Comparison of ENCODE assay signal across 1 cellular context in the genomic region with DNA sequence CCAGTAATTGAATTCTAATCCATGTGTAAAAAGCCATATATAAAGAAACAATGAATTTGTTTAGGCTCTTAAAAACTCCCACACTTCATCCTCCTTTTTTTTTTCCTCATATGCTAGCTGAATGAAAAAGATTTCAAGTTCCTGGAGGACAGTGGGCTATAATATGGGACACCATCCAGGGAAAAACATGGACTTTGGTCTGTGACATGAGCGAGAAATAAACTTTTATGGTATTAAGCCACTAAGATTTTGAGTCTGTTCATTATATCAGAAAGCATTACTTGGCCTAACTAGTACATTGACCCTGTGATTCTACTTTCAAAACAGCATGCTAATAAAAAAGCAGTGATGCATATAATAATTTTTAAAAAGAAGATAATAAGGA.
TF ChIP-seq lines count a peak whose summit lies in the region.

No MANE protein-coding gene starts in this region.

TF ChIP-seq in GM23338, 12 proteins besides CTCF, POLR2A, EP300 and RAD21 (continued from another document):
- TF ChIP-seq, protein P1, sequence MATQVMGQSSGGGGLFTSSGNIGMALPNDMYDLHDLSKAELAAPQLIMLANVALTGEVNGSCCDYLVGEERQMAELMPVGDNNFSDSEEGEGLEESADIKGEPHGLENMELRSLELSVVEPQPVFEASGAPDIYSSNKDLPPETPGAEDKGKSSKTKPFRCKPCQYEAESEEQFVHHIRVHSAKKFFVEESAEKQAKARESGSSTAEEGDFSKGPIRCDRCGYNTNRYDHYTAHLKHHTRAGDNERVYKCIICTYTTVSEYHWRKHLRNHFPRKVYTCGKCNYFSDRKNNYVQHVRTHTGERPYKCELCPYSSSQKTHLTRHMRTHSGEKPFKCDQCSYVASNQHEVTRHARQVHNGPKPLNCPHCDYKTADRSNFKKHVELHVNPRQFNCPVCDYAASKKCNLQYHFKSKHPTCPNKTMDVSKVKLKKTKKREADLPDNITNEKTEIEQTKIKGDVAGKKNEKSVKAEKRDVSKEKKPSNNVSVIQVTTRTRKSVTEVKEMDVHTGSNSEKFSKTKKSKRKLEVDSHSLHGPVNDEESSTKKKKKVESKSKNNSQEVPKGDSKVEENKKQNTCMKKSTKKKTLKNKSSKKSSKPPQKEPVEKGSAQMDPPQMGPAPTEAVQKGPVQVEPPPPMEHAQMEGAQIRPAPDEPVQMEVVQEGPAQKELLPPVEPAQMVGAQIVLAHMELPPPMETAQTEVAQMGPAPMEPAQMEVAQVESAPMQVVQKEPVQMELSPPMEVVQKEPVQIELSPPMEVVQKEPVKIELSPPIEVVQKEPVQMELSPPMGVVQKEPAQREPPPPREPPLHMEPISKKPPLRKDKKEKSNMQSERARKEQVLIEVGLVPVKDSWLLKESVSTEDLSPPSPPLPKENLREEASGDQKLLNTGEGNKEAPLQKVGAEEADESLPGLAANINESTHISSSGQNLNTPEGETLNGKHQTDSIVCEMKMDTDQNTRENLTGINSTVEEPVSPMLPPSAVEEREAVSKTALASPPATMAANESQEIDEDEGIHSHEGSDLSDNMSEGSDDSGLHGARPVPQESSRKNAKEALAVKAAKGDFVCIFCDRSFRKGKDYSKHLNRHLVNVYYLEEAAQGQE (IDR thresholded peaks at IDR 0.05; ENCODE audit: unreplicated experiment): no peak
- TF ChIP-seq ZNF331 (CRISPR knock-in tag; IDR thresholded peaks at IDR 0.05; ENCODE audit: low read depth) (no peak), EZH2phosphoT487 (IDR thresholded peaks at IDR 0.05; ENCODE audit: unreplicated experiment) (no peak), POLR2AphosphoS5 (IDR thresholded peaks at IDR 0.05; ENCODE audit: low read depth) (no peak), EZH2 (IDR thresholded peaks at IDR 0.05; ENCODE audit: low read depth, unreplicated experiment) (no peak), JUNB (IDR thresholded peaks at IDR 0.05; ENCODE audit: unreplicated experiment) (no peak), NANOG (IDR thresholded peaks at IDR 0.05; ENCODE audit: borderline replicate concordance) (no peak)
- TF ChIP-seq, protein P2, sequence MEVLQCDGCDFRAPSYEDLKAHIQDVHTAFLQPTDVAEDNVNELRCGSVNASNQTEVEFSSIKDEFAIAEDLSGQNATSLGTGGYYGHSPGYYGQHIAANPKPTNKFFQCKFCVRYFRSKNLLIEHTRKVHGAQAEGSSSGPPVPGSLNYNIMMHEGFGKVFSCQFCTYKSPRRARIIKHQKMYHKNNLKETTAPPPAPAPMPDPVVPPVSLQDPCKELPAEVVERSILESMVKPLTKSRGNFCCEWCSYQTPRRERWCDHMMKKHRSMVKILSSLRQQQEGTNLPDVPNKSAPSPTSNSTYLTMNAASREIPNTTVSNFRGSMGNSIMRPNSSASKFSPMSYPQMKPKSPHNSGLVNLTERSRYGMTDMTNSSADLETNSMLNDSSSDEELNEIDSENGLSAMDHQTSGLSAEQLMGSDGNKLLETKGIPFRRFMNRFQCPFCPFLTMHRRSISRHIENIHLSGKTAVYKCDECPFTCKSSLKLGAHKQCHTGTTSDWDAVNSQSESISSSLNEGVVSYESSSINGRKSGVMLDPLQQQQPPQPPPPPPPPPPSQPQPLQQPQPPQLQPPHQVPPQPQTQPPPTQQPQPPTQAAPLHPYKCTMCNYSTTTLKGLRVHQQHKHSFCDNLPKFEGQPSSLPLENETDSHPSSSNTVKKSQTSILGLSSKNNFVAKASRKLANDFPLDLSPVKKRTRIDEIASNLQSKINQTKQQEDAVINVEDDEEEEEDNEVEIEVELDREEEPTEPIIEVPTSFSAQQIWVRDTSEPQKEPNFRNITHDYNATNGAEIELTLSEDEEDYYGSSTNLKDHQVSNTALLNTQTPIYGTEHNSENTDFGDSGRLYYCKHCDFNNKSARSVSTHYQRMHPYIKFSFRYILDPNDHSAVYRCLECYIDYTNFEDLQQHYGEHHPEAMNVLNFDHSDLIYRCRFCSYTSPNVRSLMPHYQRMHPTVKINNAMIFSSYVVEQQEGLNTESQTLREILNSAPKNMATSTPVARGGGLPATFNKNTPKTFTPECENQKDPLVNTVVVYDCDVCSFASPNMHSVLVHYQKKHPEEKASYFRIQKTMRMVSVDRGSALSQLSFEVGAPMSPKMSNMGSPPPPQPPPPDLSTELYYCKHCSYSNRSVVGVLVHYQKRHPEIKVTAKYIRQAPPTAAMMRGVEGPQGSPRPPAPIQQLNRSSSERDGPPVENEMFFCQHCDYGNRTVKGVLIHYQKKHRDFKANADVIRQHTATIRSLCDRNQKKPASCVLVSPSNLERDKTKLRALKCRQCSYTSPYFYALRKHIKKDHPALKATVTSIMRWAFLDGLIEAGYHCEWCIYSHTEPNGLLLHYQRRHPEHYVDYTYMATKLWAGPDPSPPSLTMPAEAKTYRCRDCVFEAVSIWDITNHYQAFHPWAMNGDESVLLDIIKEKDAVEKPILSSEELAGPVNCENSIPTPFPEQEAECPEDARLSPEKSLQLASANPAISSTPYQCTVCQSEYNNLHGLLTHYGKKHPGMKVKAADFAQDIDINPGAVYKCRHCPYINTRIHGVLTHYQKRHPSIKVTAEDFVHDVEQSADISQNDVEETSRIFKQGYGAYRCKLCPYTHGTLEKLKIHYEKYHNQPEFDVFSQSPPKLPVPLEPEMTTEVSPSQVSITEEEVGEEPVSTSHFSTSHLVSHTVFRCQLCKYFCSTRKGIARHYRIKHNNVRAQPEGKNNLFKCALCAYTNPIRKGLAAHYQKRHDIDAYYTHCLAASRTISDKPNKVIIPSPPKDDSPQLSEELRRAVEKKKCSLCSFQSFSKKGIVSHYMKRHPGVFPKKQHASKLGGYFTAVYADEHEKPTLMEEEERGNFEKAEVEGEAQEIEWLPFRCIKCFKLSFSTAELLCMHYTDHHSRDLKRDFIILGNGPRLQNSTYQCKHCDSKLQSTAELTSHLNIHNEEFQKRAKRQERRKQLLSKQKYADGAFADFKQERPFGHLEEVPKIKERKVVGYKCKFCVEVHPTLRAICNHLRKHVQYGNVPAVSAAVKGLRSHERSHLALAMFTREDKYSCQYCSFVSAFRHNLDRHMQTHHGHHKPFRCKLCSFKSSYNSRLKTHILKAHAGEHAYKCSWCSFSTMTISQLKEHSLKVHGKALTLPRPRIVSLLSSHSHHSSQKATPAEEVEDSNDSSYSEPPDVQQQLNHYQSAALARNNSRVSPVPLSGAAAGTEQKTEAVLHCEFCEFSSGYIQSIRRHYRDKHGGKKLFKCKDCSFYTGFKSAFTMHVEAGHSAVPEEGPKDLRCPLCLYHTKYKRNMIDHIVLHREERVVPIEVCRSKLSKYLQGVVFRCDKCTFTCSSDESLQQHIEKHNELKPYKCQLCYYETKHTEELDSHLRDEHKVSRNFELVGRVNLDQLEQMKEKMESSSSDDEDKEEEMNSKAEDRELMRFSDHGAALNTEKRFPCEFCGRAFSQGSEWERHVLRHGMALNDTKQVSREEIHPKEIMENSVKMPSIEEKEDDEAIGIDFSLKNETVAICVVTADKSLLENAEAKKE (CRISPR knock-in tag; IDR thresholded peaks at IDR 0.05): no peak
